12 cellular contexts compared by ENCODE assay signal in genomic region chr6:52333840-52334200, GRCh38. TPM values are rescaled to one million over a fixed set of nuclear protein-coding genes. Genes with fewer than 3 reads are reported as not detected.
DNase-seq lines count a peak whose midpoint lies in the region; ATAC-seq and TF ChIP-seq lines count a peak whose summit lies in the region.
"Had no signal": no experiment of that assay in that cellular context is flagged by ENCODE, and none has a peak within 500 bp of the region (broad histone marks: within the 10 kb centered on the region; RNA-seq: fewer than 3 reads in every experiment).

No MANE protein-coding gene starts in this region.

- H3K27ac ChIP-seq in DOHH2 (ENCODE audit: low read depth, low read length), result no peak overlapping the region
- H3K27ac ChIP-seq: right lobe of liver had no signal

- H3K4me3 ChIP-seq in DOHH2 (ENCODE audit: low read length), result no peak overlapping the region
- H3K4me3 ChIP-seq: right lobe of liver had no signal

- H3K79me2 ChIP-seq in DOHH2 (ENCODE audit: control insufficient read depth, low read length), result no peaks in the 10 kb centered on the region

- H3K27ac Mint-ChIP-seq in activated CD8-positive, alpha-beta T cell treated with anti-CD3 and anti-CD28 coated beads for 36 hours, result peak overlapping the region; percentile 82
- H3K27ac Mint-ChIP-seq in naive thymus-derived CD8-positive, alpha-beta T cell, result peak overlapping the region; percentile 86 to 99 (median 92)
- H3K27ac Mint-ChIP-seq: activated B cell treated with CpG ODN at 0.5 μM for 24 hours had no signal

- peak overlapping the region; percentile 30 for H3K4me2 ChIP-seq in DOHH2 (ENCODE audit: low read length)

- H3K36me3 ChIP-seq in DOHH2 (ENCODE audit: control insufficient read depth, low read length), result no peaks in the 10 kb centered on the region
- H3K36me3 ChIP-seq: right lobe of liver had no signal

- H3K4me1 Mint-ChIP-seq in activated CD8-positive, alpha-beta T cell treated with anti-CD3 and anti-CD28 coated beads for 36 hours (ENCODE audit: low read depth), result peaks cover 63% of the 10 kb centered on the region
- peaks cover 47 to 78% (median 65%) of the 10 kb centered on the region in 4 donors for H3K4me1 Mint-ChIP-seq in naive thymus-derived CD8-positive, alpha-beta T cell

- TF ChIP-seq CTCF in DOHH2 (IDR thresholded peaks at IDR 0.05; ENCODE audit: low read depth, low read length, poor library complexity, severe bottlenecking), result no peak
- no peak for TF ChIP-seq CTCF in activated CD8-positive, alpha-beta T cell treated with anti-CD3 and anti-CD28 coated beads for 36 hours (IDR thresholded peaks at IDR 0.05)

- no peaks in the 10 kb centered on the region for H3K9me3 ChIP-seq in DOHH2 (ENCODE audit: control insufficient read depth, insufficient read depth, low read length)
- H3K9me3 ChIP-seq: Caco-2, right lobe of liver had no signal

- DNase-seq in activated CD8-positive, alpha-beta T cell treated with anti-CD3 and anti-CD28 coated beads for 36 hours, result peak; percentile 26
- DNase-seq in naive thymus-derived CD8-positive, alpha-beta T cell, result peak in 4 of 10 donors; percentile 34 to 67 (median 48)
- no peak for DNase-seq in NCI-H446 (lab: John Stamatoyannopoulos, UW)
- no peak for DNase-seq in SK-N-DZ (ENCODE audit: low spot score)
- DNase-seq in EL, result no peak
- DNase-seq: activated B cell treated with CpG ODN at 0.5 μM for 24 hours, NCI-H1930, right lobe of liver had no signal

- H3F3A ChIP-seq in DOHH2 (ENCODE audit: control insufficient read depth, insufficient read depth), result no peaks in the 10 kb centered on the region

- H3K4me3 Mint-ChIP-seq in activated CD8-positive, alpha-beta T cell treated with anti-CD3 and anti-CD28 coated beads for 36 hours, result peak overlapping the region; percentile 12
- peak overlapping the region; percentile 23 to 77 (median 74) for H3K4me3 Mint-ChIP-seq in naive thymus-derived CD8-positive, alpha-beta T cell
- H3K4me3 Mint-ChIP-seq: activated B cell treated with CpG ODN at 0.5 μM for 24 hours had no signal

- H3K36me3 Mint-ChIP-seq in activated CD8-positive, alpha-beta T cell treated with anti-CD3 and anti-CD28 coated beads for 36 hours (ENCODE audit: low read depth), result no peaks in the 10 kb centered on the region
- no peaks in the 10 kb centered on the region for H3K36me3 Mint-ChIP-seq in naive thymus-derived CD8-positive, alpha-beta T cell

- H3K27me3 Mint-ChIP-seq in activated CD8-positive, alpha-beta T cell treated with anti-CD3 and anti-CD28 coated beads for 36 hours, result no peaks in the 10 kb centered on the region
- no peaks in the 10 kb centered on the region for H3K27me3 Mint-ChIP-seq in naive thymus-derived CD8-positive, alpha-beta T cell
- H3K27me3 Mint-ChIP-seq: activated B cell treated with CpG ODN at 0.5 μM for 24 hours had no signal

- H3K27me3 ChIP-seq in DOHH2 (ENCODE audit: control insufficient read depth, low read length), result no peaks in the 10 kb centered on the region
- H3K27me3 ChIP-seq: right lobe of liver had no signal

- POLR2A ChIA-PET in activated CD8-positive, alpha-beta T cell treated with anti-CD3 and anti-CD28 coated beads for 36 hours (lab: Charles Lee), result interaction anchor here (0.7 to 0.9 kb wide), 3 partner anchors 14 to 183 kb away, joined by 3 read pairs; no protein-coding TSS in a partner anchor
- POLR2A ChIA-PET in naive thymus-derived CD8-positive, alpha-beta T cell (lab: Charles Lee), result interaction anchor here (0.7 to 5.6 kb wide), 11 partner anchors 12 to 56 kb away, joined by 3 to 36 read pairs (median 4); partner anchors contain the start of genes MCM3 and PAQR8

- no peaks in the 10 kb centered on the region for H4K20me1 ChIP-seq in DOHH2 (ENCODE audit: control insufficient read depth, insufficient read depth, low read depth, low read length)

- no peaks in the 10 kb centered on the region for H3K9me3 Mint-ChIP-seq in activated CD8-positive, alpha-beta T cell treated with anti-CD3 and anti-CD28 coated beads for 36 hours
- no peaks in the 10 kb centered on the region for H3K9me3 Mint-ChIP-seq in naive thymus-derived CD8-positive, alpha-beta T cell
- H3K9me3 Mint-ChIP-seq: activated B cell treated with CpG ODN at 0.5 μM for 24 hours had no signal

- intact Hi-C loops in activated CD8-positive, alpha-beta T cell treated with anti-CD3 and anti-CD28 coated beads for 36 hours (cut with micrococcal nuclease), result no loop called here

- H3K4me1 ChIP-seq in DOHH2 (ENCODE audit: control insufficient read depth, low read length), result peaks cover 20% of the 10 kb centered on the region
- H3K4me1 ChIP-seq: right lobe of liver had no signal

- CTCF ChIA-PET in activated CD8-positive, alpha-beta T cell treated with anti-CD3 and anti-CD28 coated beads for 36 hours (lab: Charles Lee), result interaction anchor here (0.6 to 1.3 kb wide), 3 partner anchors 18 to 39 kb away, joined by 3 to 5 read pairs (median 3); no protein-coding TSS in a partner anchor

- H3K9me2 ChIP-seq in DOHH2 (replicated peaks; ENCODE audit: control insufficient read depth, low read length), result no peaks in the 10 kb centered on the region

- ATAC-seq in HG03175 (IDR thresholded peaks at IDR 0.05; ENCODE audit: unreplicated experiment) (peak; percentile 79), GM21576 (IDR thresholded peaks at IDR 0.05; ENCODE audit: unreplicated experiment) (no peak)
- ATAC-seq in activated CD8-positive, alpha-beta T cell treated with anti-CD3 and anti-CD28 coated beads for 36 hours, result peak; percentile 56
- ATAC-seq in naive thymus-derived CD8-positive, alpha-beta T cell, result peak; percentile 87 to 91

RNA-seq across cellular contexts. Expression of gene PAQR8, which starts 28.1 kb away (rescaled TPM):
- 10 to 100 TPM; 12.9 to 13.7 TPM for total RNA-seq in activated CD8-positive, alpha-beta T cell treated with anti-CD3 and anti-CD28 coated beads for 36 hours
- 10 to 100 TPM; 28.9 to 31.7 TPM for total RNA-seq in naive thymus-derived CD8-positive, alpha-beta T cell
- polyA plus RNA-seq in naive thymus-derived CD8-positive, alpha-beta T cell, result 10 to 100 TPM; 14.3 to 35.0 (median 30.6) TPM
- 63.1 and 66.3 TPM in 2 replicates for polyA plus RNA-seq in SK-N-DZ (2014; cell fraction: cytosol; rRNA removed)
- polyA plus RNA-seq in SK-N-DZ (2014; cell fraction: nucleus; rRNA removed), result 14.9 and 19.3 TPM in 2 replicates

RNA-seq across cellular contexts. Expression of gene MCM3, which starts 49.3 kb away (rescaled TPM):
- 100 to 1,000 TPM; 291 to 293 TPM for total RNA-seq in activated CD8-positive, alpha-beta T cell treated with anti-CD3 and anti-CD28 coated beads for 36 hours
- 10 to 100 TPM; 47.4 to 48.9 TPM for total RNA-seq in naive thymus-derived CD8-positive, alpha-beta T cell
- polyA plus RNA-seq in naive thymus-derived CD8-positive, alpha-beta T cell, result 10 to 100 TPM; 45.5 to 63.5 (median 57.7) TPM
- polyA plus RNA-seq in SK-N-DZ (2014; cell fraction: cytosol; rRNA removed), result 370 and 414 TPM in 2 replicates
- 408 TPM in 2 replicates for polyA plus RNA-seq in SK-N-DZ (2014; cell fraction: nucleus; rRNA removed)

Comparison
In these comparisons a context has a peak if more than half of its experiments do, and no peak if none do; other contexts are left out.
1. RNA of gene MCM3, which starts 49.3 kb away (total RNA-seq): 291 to 293 TPM in activated CD8-positive, alpha-beta T cell treated with anti-CD3 and anti-CD28 coated beads for 36 hours; 47.4 to 48.9 TPM in naive thymus-derived CD8-positive, alpha-beta T cell; every median in the first group is over 4 times any median in the second.